In genomic region chr2:134231965-134232340, GRCh38 we compare ENCODE assay signal across 11 cellular contexts. TPM values are rescaled to one million over a fixed set of nuclear protein-coding genes. Genes with fewer than 3 reads are reported as not detected.
A peak's percentile ranks its signal among the peaks of the same experiment; 100 is the strongest.
DNase-seq lines count a peak whose midpoint lies in the region; ATAC-seq and TF ChIP-seq lines count a peak whose summit lies in the region.
"Had no signal": no experiment of that assay in that cellular context is flagged by ENCODE, and none has a peak within 500 bp of the region (broad histone marks: within the 10 kb centered on the region; RNA-seq: fewer than 3 reads in every experiment).

No MANE protein-coding gene starts in this region.

- TF ChIP-seq POLR2A in gastroesophageal sphincter (IDR thresholded peaks at IDR 0.05): no peak

- peak overlapping the region; percentile 64 for H3K27ac Mint-ChIP-seq in activated T-helper 1 cell treated with anti-CD3 and anti-CD28 coated beads, Interleukin-12 subunit alpha, Interleukin-12 subunit beta, Interleukin-2, Interleukin-4 antibody, amounts not matched to agents 30 ng/mL and 10 ng/mL and 1 ng/mL, durations not matched to agents 14 hours and 24 hours and 36 hours

- no peak overlapping the region for H3K4me3 Mint-ChIP-seq in activated T-helper 1 cell treated with anti-CD3 and anti-CD28 coated beads, Interleukin-12 subunit alpha, Interleukin-12 subunit beta, Interleukin-2, Interleukin-4 antibody, amounts not matched to agents 30 ng/mL and 10 ng/mL and 1 ng/mL, durations not matched to agents 14 hours and 24 hours and 36 hours
- H3K4me3 Mint-ChIP-seq: nephron had no signal

- H3K4me3 ChIP-seq in neutrophil (ENCODE audit: low read depth in 1 of 2, low read length in 1 of 2) (peak overlapping the region in 1 of 2 experiments; percentile 8), gastroesophageal sphincter (no peak overlapping the region)

- H3K9me3 ChIP-seq in neutrophil (no peaks in the 10 kb centered on the region), gastroesophageal sphincter (peaks cover 0 to 9% (median 0%) of the 10 kb centered on the region in 3 donors)

- H3K27ac ChIP-seq in neutrophil (peak overlapping the region; percentile 76), gastroesophageal sphincter (no peak overlapping the region)

- peaks cover 18% of the 10 kb centered on the region for H3K36me3 Mint-ChIP-seq in activated T-helper 1 cell treated with anti-CD3 and anti-CD28 coated beads, Interleukin-12 subunit alpha, Interleukin-12 subunit beta, Interleukin-2, Interleukin-4 antibody, amounts not matched to agents 30 ng/mL and 10 ng/mL and 1 ng/mL, durations not matched to agents 14 hours and 24 hours and 36 hours (ENCODE audit: low read depth)

- H3K4me1 Mint-ChIP-seq in activated T-helper 1 cell treated with anti-CD3 and anti-CD28 coated beads, Interleukin-12 subunit alpha, Interleukin-12 subunit beta, Interleukin-2, Interleukin-4 antibody, amounts not matched to agents 30 ng/mL and 10 ng/mL and 1 ng/mL, durations not matched to agents 14 hours and 24 hours and 36 hours (ENCODE audit: low read depth): peaks cover 72% of the 10 kb centered on the region

- H3K27me3 ChIP-seq in neutrophil (no peaks in the 10 kb centered on the region), gastroesophageal sphincter (no peaks in the 10 kb centered on the region)

- intact Hi-C loops in activated T-helper 1 cell treated with anti-CD3 and anti-CD28 coated beads, Interleukin-12 subunit alpha, Interleukin-12 subunit beta, Interleukin-2, Interleukin-4 antibody, amounts not matched to agents 30 ng/mL and 10 ng/mL and 1 ng/mL, durations not matched to agents 14 hours and 24 hours and 36 hours (cut with micrococcal nuclease): loop anchor here (2.0 kb wide), 1 partner anchor 51 kb away; no protein-coding TSS in a partner anchor

- H3K27me3 Mint-ChIP-seq in activated T-helper 1 cell treated with anti-CD3 and anti-CD28 coated beads, Interleukin-12 subunit alpha, Interleukin-12 subunit beta, Interleukin-2, Interleukin-4 antibody, amounts not matched to agents 30 ng/mL and 10 ng/mL and 1 ng/mL, durations not matched to agents 14 hours and 24 hours and 36 hours (ENCODE audit: insufficient read depth): peaks cover 2% of the 10 kb centered on the region

- TF ChIP-seq CTCF in neutrophil (IDR thresholded peaks at IDR 0.05): no peak
- no peak for TF ChIP-seq CTCF in gastroesophageal sphincter (IDR thresholded peaks at IDR 0.05)

- peak; percentile 85 for DNase-seq in EL
- no peak for DNase-seq in activated T-helper 1 cell treated with anti-CD3 and anti-CD28 coated beads, Interleukin-12 subunit alpha, Interleukin-12 subunit beta, Interleukin-2, Interleukin-4 antibody, amounts not matched to agents 30 ng/mL and 10 ng/mL and 1 ng/mL, durations not matched to agents 14 hours and 24 hours and 36 hours (ENCODE audit: low spot score)
- DNase-seq in NCI-H446 treated with DMSO at 0.1 percent for 48 hours (lab: John Stamatoyannopoulos, UW): no peak
- no peak for DNase-seq in activated gamma-delta T cell treated with Interleukin-2 at 50 U/mL for 16 hours
- DNase-seq: NCI-H1092, SHP77 had no signal

- no peaks in the 10 kb centered on the region for H3K36me3 ChIP-seq in neutrophil
- H3K36me3 ChIP-seq in gastroesophageal sphincter: no peaks in the 10 kb centered on the region

- no peak for TF ChIP-seq EP300 in gastroesophageal sphincter (IDR thresholded peaks at IDR 0.05)

- peaks cover 49 to 58% of the 10 kb centered on the region in 2 experiments for H3K4me1 ChIP-seq in neutrophil (ENCODE audit: control insufficient read depth in 1 of 2, insufficient read depth in 1 of 2, low read depth in 1 of 2, low read length in 1 of 2)
- peaks cover 0 to 8% (median 0%) of the 10 kb centered on the region in 3 donors for H3K4me1 ChIP-seq in gastroesophageal sphincter

- peak; percentile 25 for ATAC-seq in HG02885 (IDR thresholded peaks at IDR 0.05; ENCODE audit: poor library complexity, unreplicated experiment)
- ATAC-seq in HG03097 (IDR thresholded peaks at IDR 0.05; ENCODE audit: low FRiP score, unreplicated experiment): no peak
- ATAC-seq in gastroesophageal sphincter: no peak

- 75% methylated on average over 2 of the region's 2 CpGs; no CpG with 5 or more reads in 1 of the 2 donors for WGBS in gastroesophageal sphincter (ENCODE audit: low coverage in 1 of 2), 2 donors

- peaks cover 23% of the 10 kb centered on the region for H3K9me3 Mint-ChIP-seq in activated T-helper 1 cell treated with anti-CD3 and anti-CD28 coated beads, Interleukin-12 subunit alpha, Interleukin-12 subunit beta, Interleukin-2, Interleukin-4 antibody, amounts not matched to agents 30 ng/mL and 10 ng/mL and 1 ng/mL, durations not matched to agents 14 hours and 24 hours and 36 hours

RNA-seq across cellular contexts. Expression of gene MGAT5, which starts 21.9 kb away (rescaled TPM):
- total RNA-seq in activated T-helper 1 cell treated with anti-CD3 and anti-CD28 coated beads, Interleukin-12 subunit alpha, Interleukin-12 subunit beta, Interleukin-2, Interleukin-4 antibody, amounts not matched to agents 30 ng/mL and 10 ng/mL and 1 ng/mL, durations not matched to agents 14 hours and 24 hours and 36 hours: 25.8 and 26.2 TPM in 2 replicates
- 10 to 100 TPM; 32.4 to 65.9 (median 46.6) TPM for total RNA-seq in gastroesophageal sphincter
